In the genomic region with DNA sequence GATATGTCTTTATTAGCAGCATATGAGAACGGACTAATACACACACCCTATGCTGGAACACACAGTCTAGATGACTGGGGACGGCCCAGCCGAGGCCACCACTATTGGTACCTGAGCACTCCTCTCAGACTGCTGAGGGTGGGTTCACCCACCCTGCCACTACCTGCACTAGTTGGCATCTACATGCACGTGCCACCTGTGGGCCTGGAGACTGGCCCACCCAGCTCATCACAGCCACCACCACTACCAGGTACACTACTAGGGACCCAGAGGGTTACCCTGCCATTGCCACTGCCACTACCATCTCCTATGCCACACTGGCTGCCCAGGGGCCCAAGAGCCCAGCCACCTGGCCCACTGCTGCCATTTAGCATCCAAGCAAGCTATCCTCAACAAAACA, we compare ENCODE assay signal across 27 cellular contexts. TPM values are rescaled to one million over a fixed set of nuclear protein-coding genes. Genes with fewer than 3 reads are reported as not detected.
A peak's percentile ranks its signal among the peaks of the same experiment; 100 is the strongest.
DNase-seq lines count a peak whose midpoint lies in the region; ATAC-seq and TF ChIP-seq lines count a peak whose summit lies in the region.
"Had no signal": no experiment of that assay in that cellular context is flagged by ENCODE, and none has a peak within 500 bp of the region (broad histone marks: within the 10 kb centered on the region; RNA-seq: fewer than 3 reads in every experiment).

No MANE protein-coding gene starts in this region.

- H3K4ac ChIP-seq in trophoblast cell (ENCODE audit: low read depth, low read length) = no peak overlapping the region

- no peak overlapping the region for H3K27ac ChIP-seq in right atrium auricular region
- no peak overlapping the region for H3K27ac ChIP-seq in trophoblast cell (ENCODE audit: low read depth, low read length)
- H3K27ac ChIP-seq in upper lobe of right lung = no peak overlapping the region
- H3K27ac ChIP-seq: KMS-11 had no signal

- H3K4me2 ChIP-seq in trophoblast cell (ENCODE audit: low read length) = no peak overlapping the region
- H3K4me2 ChIP-seq: GM23338, KMS-11 had no signal

- intact Hi-C loops in Right ventricle myocardium superior (cut with DNase I) = no loop called here
- intact Hi-C loops in upper lobe of right lung (cut with DNase I) = no loop called here

- H3K79me2 ChIP-seq in trophoblast cell (ENCODE audit: control insufficient read depth, insufficient read depth, low read length, poor library complexity) = no peaks in the 10 kb centered on the region

- no peak overlapping the region for H2BK5ac ChIP-seq in trophoblast cell (ENCODE audit: low read depth, low read length, poor library complexity)

- H3K79me1 ChIP-seq in trophoblast cell (ENCODE audit: low read length) = peaks cover 15% of the 10 kb centered on the region

- no peak overlapping the region for H3K9ac ChIP-seq in trophoblast cell (ENCODE audit: low read length)
- H3K9ac ChIP-seq: KMS-11 had no signal

- DNase-seq in activated CD8-positive, alpha-beta memory T cell treated with anti-CD3 and anti-CD28 coated beads for 24 hours = peak; percentile 30
- DNase-seq in activated CD8-positive, alpha-beta memory T cell treated with anti-CD3 and anti-CD28 coated beads, Interleukin-2, amount 50 U/mL, for 48 hours = no peak
- DNase-seq in Right ventricle myocardium superior (peak; percentile 10), right atrium auricular region (ENCODE audit: low spot score) (no peak), trophoblast cell (no peak), upper lobe of right lung (peak; percentile 33), HCEC 1CT (no peak)
- DNase-seq: 8988T; ACHN; BE2C; CD8-positive, alpha-beta memory T cell; DMS 273 treated with DMSO at 0.1 percent for 48 hours; DMS79; EL; GDM1; MM.1S; NCI-H2029; NCI-H446; NCI-H524 treated with DMSO at 0.1 percent for 48 hours; NCI-H774; PC-3 had no signal

- no peak overlapping the region for H2AFZ ChIP-seq in trophoblast cell (ENCODE audit: insufficient read depth, low read length, poor library complexity)
- H2AFZ ChIP-seq: GM23338 had no signal

- H3K36me3 ChIP-seq in right atrium auricular region = peaks cover 3% of the 10 kb centered on the region
- H3K36me3 ChIP-seq in trophoblast cell (ENCODE audit: control insufficient read depth in 1 of 2, insufficient read depth in 2 of 2, low read length in 2 of 2) = peaks cover 6 to 9% of the 10 kb centered on the region in 2 experiments
- H3K36me3 ChIP-seq in upper lobe of right lung = no peaks in the 10 kb centered on the region
- H3K36me3 ChIP-seq: BE2C had no signal

- H4K12ac ChIP-seq in trophoblast cell (ENCODE audit: low read depth, low read length) = no peak overlapping the region

- no peak overlapping the region for H3K18ac ChIP-seq in trophoblast cell (ENCODE audit: low read length)

- H3K9me3 ChIP-seq in right atrium auricular region (peaks cover 0 to 5% of the 10 kb centered on the region in 2 donors), trophoblast cell (ENCODE audit: insufficient read depth, low read depth, low read length) (peaks cover 6% of the 10 kb centered on the region), upper lobe of right lung (peaks cover 4% of the 10 kb centered on the region)

- peak overlapping the region; percentile 7 for H2BK12ac ChIP-seq in trophoblast cell (ENCODE audit: low read length)

- H4K91ac ChIP-seq in trophoblast cell (ENCODE audit: low read depth, low read length) = no peak overlapping the region

- no peaks in the 10 kb centered on the region for H3K4me1 ChIP-seq in right atrium auricular region
- H3K4me1 ChIP-seq in trophoblast cell (ENCODE audit: control insufficient read depth in 1 of 2, insufficient read depth in 2 of 2, low read length in 2 of 2) = peaks cover 6 to 10% of the 10 kb centered on the region in 2 experiments
- H3K4me1 ChIP-seq in upper lobe of right lung = no peaks in the 10 kb centered on the region
- H3K4me1 ChIP-seq: BE2C had no signal

- no CpG with 5 or more reads among the region's 4 CpGs for WGBS in trophoblast cell (ENCODE audit: extremely low coverage, insufficient coverage, insufficient read length)

- H3K27me3 ChIP-seq in right atrium auricular region (no peaks in the 10 kb centered on the region), trophoblast cell (ENCODE audit: insufficient read depth, low read length) (no peaks in the 10 kb centered on the region), upper lobe of right lung (no peaks in the 10 kb centered on the region)
- H3K27me3 ChIP-seq: BE2C had no signal

- H2AK5ac ChIP-seq in trophoblast cell (ENCODE audit: low read length) = no peak overlapping the region

- H3K23ac ChIP-seq in trophoblast cell (ENCODE audit: low read length) = no peak overlapping the region

- no peak overlapping the region for H2BK120ac ChIP-seq in trophoblast cell (ENCODE audit: insufficient read depth, low read length, poor library complexity)

- H3K14ac ChIP-seq in trophoblast cell (ENCODE audit: low read length) = no peak overlapping the region

- H3K4me3 ChIP-seq in right atrium auricular region (no peak overlapping the region), trophoblast cell (ENCODE audit: low read depth, low read length) (no peak overlapping the region), upper lobe of right lung (no peak overlapping the region)
- H3K4me3 ChIP-seq: GM12878, GM23338, HAP-1 had no signal

- H4K8ac ChIP-seq in trophoblast cell (ENCODE audit: low read depth, low read length) = no peak overlapping the region

- TF ChIP-seq CTCF in right atrium auricular region (IDR thresholded peaks at IDR 0.05) (no peak), upper lobe of right lung (IDR thresholded peaks at IDR 0.05) (no peak)

- ATAC-seq in Right ventricle myocardium superior (ENCODE audit: poor library complexity) = no peak
- ATAC-seq in upper lobe of right lung = no peak
- ATAC-seq in HG03095 (IDR thresholded peaks at IDR 0.05; ENCODE audit: unreplicated experiment) = no peak
- ATAC-seq: GM12878, GM23338, PC-3, Right ventricle myocardium inferior had no signal

RNA-seq across cellular contexts. Expression of a gene that starts 32.5 kb away (rescaled TPM):
- total RNA-seq in Right ventricle myocardium superior (5.0 TPM), right atrium auricular region (1 to 10 TPM; 5.3 to 6.9 TPM), upper lobe of right lung (10.8 TPM)
- polyA plus RNA-seq in trophoblast cell (2013) = 16.0 and 16.7 TPM in 2 replicates

Comparison
In these comparisons a context has a peak if more than half of its experiments do, and no peak if none do; other contexts are left out.
1. DNase-seq: peak in activated CD8-positive, alpha-beta memory T cell treated with anti-CD3 and anti-CD28 coated beads for 24 hours (single experiment), Right ventricle myocardium superior (single experiment) and upper lobe of right lung (single experiment); none in activated CD8-positive, alpha-beta memory T cell treated with anti-CD3 and anti-CD28 coated beads, Interleukin-2, amount 50 U/mL, for 48 hours (single experiment), right atrium auricular region (single experiment), trophoblast cell (0 of 2) and HCEC 1CT (single experiment).